ENCODE assay signal across 21 cellular contexts in the genomic region with DNA sequence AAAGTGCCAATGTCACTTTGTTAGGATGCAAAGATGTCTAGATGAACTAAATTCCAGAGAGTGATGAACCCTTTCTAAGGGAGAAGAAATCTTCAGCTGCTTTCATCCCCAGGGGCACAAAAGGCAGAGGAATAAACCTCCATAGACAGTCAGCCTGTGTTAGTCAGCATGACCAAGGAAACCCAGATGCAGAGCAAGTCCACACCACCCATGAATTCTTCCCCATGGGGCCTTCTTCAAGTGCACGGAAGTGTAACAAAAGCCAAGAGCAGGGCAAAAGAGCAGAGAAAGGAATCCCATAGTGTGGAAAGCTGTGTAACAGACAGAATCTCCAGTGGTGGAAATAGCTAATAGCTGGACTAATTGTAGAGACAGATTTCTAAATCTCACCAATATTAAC. TPM values are rescaled to one million over a fixed set of nuclear protein-coding genes. Genes with fewer than 3 reads are reported as not detected.
A peak's percentile ranks its signal among the peaks of the same experiment; 100 is the strongest.
DNase-seq lines count a peak whose midpoint lies in the region; ATAC-seq and TF ChIP-seq lines count a peak whose summit lies in the region.
"Had no signal": no experiment of that assay in that cellular context is flagged by ENCODE, and none has a peak within 500 bp of the region (broad histone marks: within the 10 kb centered on the region; RNA-seq: fewer than 3 reads in every experiment).

No MANE protein-coding gene starts in this region.

- H3K27ac Mint-ChIP-seq in GM23338, result no peak overlapping the region; the same call in 1 of the 2 replicates
- no peak overlapping the region for H3K27ac Mint-ChIP-seq in WTC11
- H3K27ac Mint-ChIP-seq: CD8-positive, alpha-beta T cell; HFFc6; type B pancreatic cell had no signal

- ATAC-seq in GM23338 (peak; percentile 48), WTC11 (0 out of 2 replicates have a peak, but pooled peaks have one; percentile 34), HG03045 (IDR thresholded peaks at IDR 0.05; ENCODE audit: unreplicated experiment) (no peak)
- no peak for ATAC-seq in stimulated activated naive CD8-positive, alpha-beta T cell treated with anti-CD3 and anti-CD28 coated beads, Interleukin-15, Interleukin-2, amounts not matched to agents 100 U/mL and 50 U/mL, for 24 hours
- ATAC-seq: activated CD4-positive, CD25-positive, alpha-beta regulatory T cell treated with anti-CD3 and anti-CD28 coated beads, Interleukin-2, amount 50 U/mL, for 24 hours; activated T-cell treated with anti-CD3 and anti-CD28 coated beads, Interleukin-2, amount 50 U/mL, for 4 hours; CD8-positive, alpha-beta T cell; heart left ventricle had no signal

- H3K36me3 ChIP-seq in GM23338 (ENCODE audit: insufficient read depth), result peaks cover 7% of the 10 kb centered on the region; the same call in 1 of the 2 replicates
- no peaks in the 10 kb centered on the region for H3K36me3 ChIP-seq in parathyroid adenoma (ENCODE audit: control insufficient read depth, insufficient read depth, low read length)
- no peaks in the 10 kb centered on the region for H3K36me3 ChIP-seq in HAP-1 (replicated peaks)
- no peaks in the 10 kb centered on the region for H3K36me3 ChIP-seq in OCI-LY7 (ENCODE audit: insufficient read depth, low read length)
- H3K36me3 ChIP-seq: ascending aorta, heart left ventricle, stomach had no signal

- H3K4me2 ChIP-seq in GM23338 (no peak overlapping the region), parathyroid adenoma (ENCODE audit: low read length) (no peak overlapping the region), OCI-LY7 (ENCODE audit: low read length) (no peak overlapping the region)

- H2AFZ ChIP-seq in GM23338 (peak overlapping the region; percentile 80), parathyroid adenoma (peak overlapping the region; percentile 42), OCI-LY7 (ENCODE audit: low read length) (no peak overlapping the region)

- no TSS peak for BruUV-seq in OCI-LY7 (replicated peaks; lab: Mats Ljungman, UMichigan)

- peaks cover 36% of the 10 kb centered on the region for H3K4me1 Mint-ChIP-seq in GM23338
- H3K4me1 Mint-ChIP-seq in WTC11, result peaks cover 14% of the 10 kb centered on the region

- intact Hi-C loops in OCI-LY7 (cut with micrococcal nuclease; ENCODE audit: unreplicated experiment), result no loop called here

- H3K36me3 Mint-ChIP-seq in GM23338 (ENCODE audit: low read depth) (no peaks in the 10 kb centered on the region), WTC11 (peaks cover 23% of the 10 kb centered on the region)
- H3K36me3 Mint-ChIP-seq: CD8-positive, alpha-beta T cell had no signal

- H3K4me3 ChIP-seq in GM23338 (no peak overlapping the region), parathyroid adenoma (ENCODE audit: low read depth, low read length) (no peak overlapping the region), HAP-1 (no peak overlapping the region), OCI-LY7 (ENCODE audit: low read depth, low read length, poor library complexity, severe bottlenecking) (no peak overlapping the region)
- H3K4me3 ChIP-seq: ascending aorta, heart left ventricle, stomach had no signal

- H3K4me1 ChIP-seq in GM23338 (ENCODE audit: insufficient read depth), result peaks cover 5% of the 10 kb centered on the region; the same call in 1 of the 2 replicates
- H3K4me1 ChIP-seq in parathyroid adenoma, result peaks cover 4% of the 10 kb centered on the region
- no peaks in the 10 kb centered on the region for H3K4me1 ChIP-seq in HAP-1
- H3K4me1 ChIP-seq in OCI-LY7 (ENCODE audit: insufficient read depth, low read length, poor library complexity, severe bottlenecking), result no peaks in the 10 kb centered on the region
- H3K4me1 ChIP-seq: ascending aorta, heart left ventricle, stomach had no signal

- peaks cover 5% of the 10 kb centered on the region for H3K27me3 Mint-ChIP-seq in GM23338 (ENCODE audit: insufficient read depth, low read depth, poor library complexity)
- H3K27me3 Mint-ChIP-seq in WTC11 (ENCODE audit: low read depth), result no peaks in the 10 kb centered on the region; the same call in 1 of the 2 replicates
- H3K27me3 Mint-ChIP-seq: type B pancreatic cell had no signal

- CTCF ChIA-PET in WTC11 (lab: Charles Lee) (interaction anchor here (0.8 kb wide), 1 partner anchor 25 kb away, joined by 3 read pairs; no protein-coding TSS in a partner anchor), OCI-LY7 (lab: Charles Lee; ENCODE audit: unreplicated experiment) (no interaction called here)

- H3K9ac ChIP-seq in parathyroid adenoma, result no peak overlapping the region

- H3K9me2 ChIP-seq in GM23338 (ENCODE audit: insufficient read depth) (0 out of 2 replicates have a peak, but pooled peaks cover 3% of the 10 kb centered on the region), OCI-LY7 (ENCODE audit: insufficient read depth, low read length) (no peaks in the 10 kb centered on the region)

- no peaks in the 10 kb centered on the region for H3K9me3 ChIP-seq in parathyroid adenoma (ENCODE audit: control insufficient read depth, low read length)
- H3K9me3 ChIP-seq in HAP-1, result no peaks in the 10 kb centered on the region
- no peaks in the 10 kb centered on the region for H3K9me3 ChIP-seq in OCI-LY7 (ENCODE audit: low read length)
- H3K9me3 ChIP-seq: ascending aorta had no signal

- H3K4me3 Mint-ChIP-seq in GM23338, result no peak overlapping the region
- H3K4me3 Mint-ChIP-seq in WTC11, result no peak overlapping the region
- H3K4me3 Mint-ChIP-seq: activated T-cell treated with anti-CD3 and anti-CD28 coated beads, Interleukin-2, amount 50 U/mL, for 4 hours; CD8-positive, alpha-beta T cell; HFFc6; type B pancreatic cell had no signal

- H3K27me3 ChIP-seq in GM23338 (ENCODE audit: insufficient read depth) (no peaks in the 10 kb centered on the region), parathyroid adenoma (ENCODE audit: control insufficient read depth, insufficient read depth, low read length) (no peaks in the 10 kb centered on the region), HAP-1 (ENCODE audit: low read depth) (peaks cover 7% of the 10 kb centered on the region)
- H3K27me3 ChIP-seq: ascending aorta, heart left ventricle, stomach had no signal

- DNase-seq in GM23338 (ENCODE audit: low spot score) (no peak), WTC11 (ENCODE audit: low spot score) (no peak), glomerular visceral epithelial cell (ENCODE audit: extremely low spot score) (peak; percentile 81), HAP-1 (ENCODE audit: low spot score in 2 of 2) (no peak), OCI-LY7 (ENCODE audit: low spot score) (no peak)
- no peak for DNase-seq in stimulated activated naive CD8-positive, alpha-beta T cell treated with anti-CD3 and anti-CD28 coated beads, Interleukin-15, Interleukin-2, amounts not matched to agents 100 U/mL and 50 U/mL, for 24 hours
- DNase-seq: activated naive CD4-positive, alpha-beta T cell treated with anti-CD3 and anti-CD28 coated beads, Interleukin-2, amount 50 U/mL, for 16 hours; activated T-cell treated with anti-CD3 and anti-CD28 coated beads, Interleukin-2, amount 50 U/mL, for 4 hours; CD8-positive, alpha-beta T cell; heart left ventricle; HFFc6; NCI-H1436; NCI-H510A treated with DMSO at 0.1 percent for 48 hours; stomach; T-helper 9 cell had no signal

- no peaks in the 10 kb centered on the region for H3F3A ChIP-seq in GM23338 (replicated peaks; ENCODE audit: low read depth)

- no peaks in the 10 kb centered on the region for H4K20me1 ChIP-seq in GM23338 (replicated peaks; ENCODE audit: insufficient read depth)
- H4K20me1 ChIP-seq in OCI-LY7 (ENCODE audit: insufficient read depth, low read length), result no peaks in the 10 kb centered on the region

- H3K79me2 ChIP-seq in GM23338 (replicated peaks; ENCODE audit: insufficient read depth) (no peaks in the 10 kb centered on the region), parathyroid adenoma (no peaks in the 10 kb centered on the region), OCI-LY7 (ENCODE audit: insufficient read depth, low read depth, low read length) (no peaks in the 10 kb centered on the region)

- POLR2A ChIA-PET in WTC11 (lab: Charles Lee) (no interaction called here), OCI-LY7 (lab: Charles Lee) (interaction anchor here (1.1 kb wide), 1 partner anchor 13 kb away, joined by 3 read pairs; no protein-coding TSS in a partner anchor)

- TF ChIP-seq CTCF in GM23338 (conservative IDR thresholded peaks at IDR 0.05; ENCODE audit: low read depth in 2 of 2) (no peak), WTC11 (IDR thresholded peaks at IDR 0.05) (no peak), parathyroid adenoma (IDR thresholded peaks at IDR 0.05) (no peak), OCI-LY7 (conservative IDR thresholded peaks at IDR 0.05; ENCODE audit: low read length) (no peak)

- H3K9me3 Mint-ChIP-seq in GM23338, result no peaks in the 10 kb centered on the region
- peaks cover 29% of the 10 kb centered on the region for H3K9me3 Mint-ChIP-seq in WTC11

- H3K27ac ChIP-seq in GM23338 (ENCODE audit: low read depth) (no peak overlapping the region), parathyroid adenoma (no peak overlapping the region), OCI-LY7 (ENCODE audit: low read depth, low read length, poor library complexity, severe bottlenecking) (no peak overlapping the region)
- H3K27ac ChIP-seq: ascending aorta, heart left ventricle, stomach had no signal

- in situ Hi-C loops in HAP-1 (cut with MboI; ENCODE audit: low sequenced_read_pairs), result no loop called here

TF ChIP-seq in GM23338, 12 proteins besides CTCF, POLR2A, EP300 and RAD21:
- TF ChIP-seq CREB1 (CRISPR knock-in tag; IDR thresholded peaks at IDR 0.05; ENCODE audit: low read depth), result no peak
- TF ChIP-seq STAT1 (IDR thresholded peaks at IDR 0.05; ENCODE audit: unreplicated experiment), result no peak
- no peak for TF ChIP-seq ZNF331 (CRISPR knock-in tag; IDR thresholded peaks at IDR 0.05; ENCODE audit: low read depth)
- TF ChIP-seq POLR2AphosphoS5 (IDR thresholded peaks at IDR 0.05; ENCODE audit: low read depth), result no peak
- no peak for TF ChIP-seq ZNF114 (CRISPR knock-in tag; IDR thresholded peaks at IDR 0.05)

TF ChIP-seq in WTC11, 78 proteins besides CTCF, POLR2A, EP300 and RAD21 (continues in another document):
- TF ChIP-seq CREB1 (CRISPR knock-in tag; IDR thresholded peaks at IDR 0.05) (no peak), ZNF423 (CRISPR knock-in tag; IDR thresholded peaks at IDR 0.05) (no peak), TCF7 (CRISPR knock-in tag; IDR thresholded peaks at IDR 0.05; ENCODE audit: low read depth) (no peak)

RNA-seq across cellular contexts. Expression of a gene that starts 50.0 kb away (rescaled TPM):
- 0.50 and 0.59 TPM in 2 replicates for total RNA-seq in GM23338 (2014; rRNA removed; shearing (Covaris generic))
- 0.12 and 0.79 TPM in 2 replicates for polyA plus RNA-seq in GM23338 (2016; fragmentation: Nextera tagmentation; extraction: Ambion mirVana)
- total RNA-seq in WTC11 (2021), result 1.4 to 3.2 TPM (median 1.8 TPM) in 3 replicates
- 0.06 and 0.15 TPM in 2 replicates for total RNA-seq in OCI-LY7 (2014; rRNA removed; shearing (Covaris generic))
- not detected in 2 replicates for total RNA-seq in OCI-LY7 (2022)
- total RNA-seq: ascending aorta; CD8-positive, alpha-beta T cell; HFFc6; skeletal muscle tissue had no signal
- polyA plus RNA-seq: heart left ventricle had no signal

Comparison
In these comparisons a context has a peak if more than half of its experiments do, and no peak if none do; other contexts are left out.
1. ATAC-seq: peak in GM23338 (single experiment) and WTC11 (single experiment); none in HG03045 (single experiment) and stimulated activated naive CD8-positive, alpha-beta T cell treated with anti-CD3 and anti-CD28 coated beads, Interleukin-15, Interleukin-2, amounts not matched to agents 100 U/mL and 50 U/mL, for 24 hours (single experiment).